8 cellular contexts compared by ENCODE assay signal in the genomic region with DNA sequence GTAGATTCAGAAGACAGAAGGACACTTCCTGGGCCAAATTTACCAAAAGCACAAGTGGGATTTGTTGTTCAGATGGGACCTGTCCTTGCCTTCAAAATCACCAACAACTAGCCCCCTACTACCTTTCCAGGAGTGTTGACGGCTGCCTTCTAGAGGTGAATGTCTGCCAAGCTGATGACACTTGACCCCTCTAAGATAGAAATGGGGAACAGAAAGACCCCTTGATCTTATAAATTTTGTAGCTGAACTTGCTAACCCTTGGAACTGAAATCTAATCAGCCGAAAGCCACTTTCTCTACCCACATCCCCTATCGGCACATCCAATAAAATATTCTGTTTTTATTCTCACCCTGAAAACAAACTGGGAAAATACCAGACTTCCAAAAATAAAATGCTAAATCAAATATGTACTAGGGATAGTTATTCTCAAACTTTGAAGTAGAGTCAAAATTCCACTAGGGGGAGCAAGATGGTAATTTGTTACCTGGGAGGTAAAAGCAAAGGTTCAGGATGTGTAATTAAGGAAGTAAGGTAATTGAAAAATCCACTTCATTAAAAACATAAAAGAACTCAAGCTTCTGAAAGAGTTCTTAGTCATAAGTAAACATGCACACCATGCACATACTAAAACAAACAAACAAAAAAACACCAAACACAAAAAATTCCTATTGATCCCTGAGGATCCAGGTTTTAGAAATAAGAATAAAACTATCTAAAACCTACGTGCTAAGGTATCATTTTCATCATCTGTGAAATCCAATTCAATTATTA.
DNase-seq lines count a peak whose midpoint lies in the region; ATAC-seq and TF ChIP-seq lines count a peak whose summit lies in the region.

No MANE protein-coding gene starts in this region.

- H3K36me3 Mint-ChIP-seq in activated T-cell treated with anti-CD3 and anti-CD28 coated beads, Interleukin-2, amount 50 U/mL, for 72 hours (ENCODE audit: insufficient read depth in 2 of 2): peaks cover 0 to 5% of the 10 kb centered on the region in 2 donors
- H3K36me3 Mint-ChIP-seq in activated naive CD8-positive, alpha-beta T cell treated with anti-CD3 and anti-CD28 coated beads, Interleukin-2, amount 50 U/mL, for 24 hours (ENCODE audit: low read depth): peaks cover 10% of the 10 kb centered on the region

- ATAC-seq in activated T-cell treated with anti-CD3 and anti-CD28 coated beads, Interleukin-2, amount 50 U/mL, for 72 hours (replicated peaks in 1 of 2): peak; percentile 44 to 55
- no peak for ATAC-seq in activated naive CD8-positive, alpha-beta T cell treated with anti-CD3 and anti-CD28 coated beads, Interleukin-2, amount 50 U/mL, for 24 hours
- peak; percentile 37 for ATAC-seq in stimulated activated naive CD8-positive, alpha-beta T cell treated with anti-CD3 and anti-CD28 coated beads, Interleukin-15, amount 100 ng/mL, for 72 hours

- no peaks in the 10 kb centered on the region for H3K27me3 Mint-ChIP-seq in activated T-cell treated with anti-CD3 and anti-CD28 coated beads, Interleukin-2, amount 50 U/mL, for 72 hours (ENCODE audit: low read depth)
- no peaks in the 10 kb centered on the region for H3K27me3 Mint-ChIP-seq in activated naive CD8-positive, alpha-beta T cell treated with anti-CD3 and anti-CD28 coated beads, Interleukin-2, amount 50 U/mL, for 24 hours
- no peaks in the 10 kb centered on the region for H3K27me3 Mint-ChIP-seq in stimulated activated naive CD8-positive, alpha-beta T cell treated with anti-CD3 and anti-CD28 coated beads, Interleukin-15, amount 100 ng/mL, for 72 hours

- POLR2A ChIA-PET in HEK293T (lab: Yijun Ruan, JAX): no interaction called here

- H3K4me3 Mint-ChIP-seq in activated T-cell treated with anti-CD3 and anti-CD28 coated beads, Interleukin-2, amount 50 U/mL, for 72 hours: peak overlapping the region; percentile 3 to 71
- peak overlapping the region; percentile 57 for H3K4me3 Mint-ChIP-seq in activated naive CD8-positive, alpha-beta T cell treated with anti-CD3 and anti-CD28 coated beads, Interleukin-2, amount 50 U/mL, for 24 hours
- peak overlapping the region; percentile 48 to 65 for H3K4me3 Mint-ChIP-seq in stimulated activated naive CD8-positive, alpha-beta T cell treated with anti-CD3 and anti-CD28 coated beads, Interleukin-15, amount 100 ng/mL, for 72 hours

- H3K9me3 Mint-ChIP-seq in activated T-cell treated with anti-CD3 and anti-CD28 coated beads, Interleukin-2, amount 50 U/mL, for 72 hours: no peaks in the 10 kb centered on the region
- H3K9me3 Mint-ChIP-seq in activated naive CD8-positive, alpha-beta T cell treated with anti-CD3 and anti-CD28 coated beads, Interleukin-2, amount 50 U/mL, for 24 hours: no peaks in the 10 kb centered on the region
- H3K9me3 Mint-ChIP-seq in stimulated activated naive CD8-positive, alpha-beta T cell treated with anti-CD3 and anti-CD28 coated beads, Interleukin-15, amount 100 ng/mL, for 72 hours: no peaks in the 10 kb centered on the region

- peak overlapping the region; percentile 95 for H3K27ac Mint-ChIP-seq in activated T-cell treated with anti-CD3 and anti-CD28 coated beads, Interleukin-2, amount 50 U/mL, for 72 hours
- peak overlapping the region; percentile 82 for H3K27ac Mint-ChIP-seq in activated naive CD8-positive, alpha-beta T cell treated with anti-CD3 and anti-CD28 coated beads, Interleukin-2, amount 50 U/mL, for 24 hours
- H3K27ac Mint-ChIP-seq in stimulated activated naive CD8-positive, alpha-beta T cell treated with anti-CD3 and anti-CD28 coated beads, Interleukin-15, amount 100 ng/mL, for 72 hours: peak overlapping the region; percentile 71 to 92

- DNase-seq in activated T-cell treated with anti-CD3 and anti-CD28 coated beads, Interleukin-2, amount 50 U/mL, for 72 hours: no peak
- no peak for DNase-seq in activated T-cell treated with anti-CD3 and anti-CD28 coated beads for 4 hours
- peak; percentile 21 for DNase-seq in HEK293T (ENCODE audit: extremely low spot score)
- DNase-seq in NCI-H2196 (lab: John Stamatoyannopoulos, UW; ENCODE audit: unreplicated experiment): peak; percentile 82
- no peak for DNase-seq in activated naive CD8-positive, alpha-beta T cell treated with anti-CD3 and anti-CD28 coated beads, Interleukin-2, amount 50 U/mL, for 24 hours
- DNase-seq in iPS-NIHi11 (ENCODE audit: low spot score): peak; percentile 42
- no peak for DNase-seq in stimulated activated naive CD8-positive, alpha-beta T cell treated with anti-CD3 and anti-CD28 coated beads, Interleukin-15, amount 100 ng/mL, for 72 hours
- DNase-seq in stimulated activated CD8-positive, alpha-beta memory T cell treated with anti-CD3 and anti-CD28 coated beads, Interleukin-4, amount 100 ng/mL, for 48 hours: no peak

- CTCF ChIA-PET in HEK293T (lab: Yijun Ruan, JAX): interaction anchor here (0.6 to 0.8 kb wide), 4 partner anchors 10 to 117 kb away, joined by 3 to 4 read pairs (median 3); no protein-coding TSS in a partner anchor

- H3K4me1 Mint-ChIP-seq in activated T-cell treated with anti-CD3 and anti-CD28 coated beads, Interleukin-2, amount 50 U/mL, for 72 hours (ENCODE audit: low read depth): peaks cover 90% of the 10 kb centered on the region
- H3K4me1 Mint-ChIP-seq in activated naive CD8-positive, alpha-beta T cell treated with anti-CD3 and anti-CD28 coated beads, Interleukin-2, amount 50 U/mL, for 24 hours: peaks cover 82% of the 10 kb centered on the region
- peaks cover 87% of the 10 kb centered on the region for H3K4me1 Mint-ChIP-seq in stimulated activated naive CD8-positive, alpha-beta T cell treated with anti-CD3 and anti-CD28 coated beads, Interleukin-15, amount 100 ng/mL, for 72 hours

TF ChIP-seq in HEK293T, 16 proteins besides CTCF, POLR2A, EP300 and RAD21:
- TF ChIP-seq BHLHE40 (IDR thresholded peaks at IDR 0.05; ENCODE audit: borderline replicate concordance): no peak
- TF ChIP-seq L3MBTL2 (conservative IDR thresholded peaks at IDR 0.05): no peak
- TF ChIP-seq FOXA1 (IDR thresholded peaks at IDR 0.05): no peak
- no peak for TF ChIP-seq FOXK2 (IDR thresholded peaks at IDR 0.05)
- TF ChIP-seq SUZ12 (IDR thresholded peaks at IDR 0.05): no peak
- TF ChIP-seq FOXM1 (IDR thresholded peaks at IDR 0.05; ENCODE audit: borderline replicate concordance): no peak
- TF ChIP-seq SP1 (IDR thresholded peaks at IDR 0.05): no peak
- no peak for TF ChIP-seq CTBP1 (IDR thresholded peaks at IDR 0.05; ENCODE audit: borderline replicate concordance)
- no peak for TF ChIP-seq ELF4 (IDR thresholded peaks at IDR 0.05)
- no peak for TF ChIP-seq TARDBP (IDR thresholded peaks at IDR 0.05)
- TF ChIP-seq HDGF (IDR thresholded peaks at IDR 0.05; ENCODE audit: borderline replicate concordance): no peak
- TF ChIP-seq LEF1 (IDR thresholded peaks at IDR 0.05; ENCODE audit: borderline replicate concordance): no peak
- TF ChIP-seq PKNOX1 (IDR thresholded peaks at IDR 0.05): no peak

Comparison
In these comparisons a context has a peak if more than half of its experiments do, and no peak if none do; other contexts are left out.
1. DNase-seq: peak in HEK293T (single experiment), NCI-H2196 (single experiment) and iPS-NIHi11 (single experiment); none in activated T-cell treated with anti-CD3 and anti-CD28 coated beads, Interleukin-2, amount 50 U/mL, for 72 hours (0 of 2), activated T-cell treated with anti-CD3 and anti-CD28 coated beads for 4 hours (single experiment), activated naive CD8-positive, alpha-beta T cell treated with anti-CD3 and anti-CD28 coated beads, Interleukin-2, amount 50 U/mL, for 24 hours (single experiment), stimulated activated naive CD8-positive, alpha-beta T cell treated with anti-CD3 and anti-CD28 coated beads, Interleukin-15, amount 100 ng/mL, for 72 hours (0 of 2) and stimulated activated CD8-positive, alpha-beta memory T cell treated with anti-CD3 and anti-CD28 coated beads, Interleukin-4, amount 100 ng/mL, for 48 hours (single experiment).
2. Peak in every context shown above with its lines, with median percentiles within 50 percentile points of each other: H3K27ac Mint-ChIP-seq and H3K4me3 Mint-ChIP-seq.